Comparison of ENCODE assay signal across 1 cellular context in the genomic region with DNA sequence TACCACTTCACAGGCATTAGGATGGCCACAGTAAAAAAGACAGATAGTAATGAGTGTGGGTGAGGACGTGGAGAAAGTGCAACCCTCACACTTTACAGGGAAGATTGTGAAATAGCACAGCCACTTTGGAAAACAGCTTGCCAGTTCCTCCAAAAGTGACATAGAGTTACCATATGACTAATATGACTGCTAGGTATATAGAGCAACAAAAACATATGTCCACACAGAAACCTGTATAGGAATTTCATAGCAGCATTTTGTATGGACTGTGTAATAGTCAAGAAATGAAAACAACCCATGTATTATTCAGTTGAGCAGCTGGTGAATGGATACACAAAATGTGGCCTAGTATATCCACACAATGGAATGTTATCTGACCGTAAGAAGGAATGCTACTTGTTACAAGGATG.
TF ChIP-seq lines count a peak whose summit lies in the region.

No MANE protein-coding gene starts in this region.

TF ChIP-seq in K562, 482 proteins besides CTCF, POLR2A, EP300 and RAD21 (continued from another document):
- TF ChIP-seq, protein P1, sequence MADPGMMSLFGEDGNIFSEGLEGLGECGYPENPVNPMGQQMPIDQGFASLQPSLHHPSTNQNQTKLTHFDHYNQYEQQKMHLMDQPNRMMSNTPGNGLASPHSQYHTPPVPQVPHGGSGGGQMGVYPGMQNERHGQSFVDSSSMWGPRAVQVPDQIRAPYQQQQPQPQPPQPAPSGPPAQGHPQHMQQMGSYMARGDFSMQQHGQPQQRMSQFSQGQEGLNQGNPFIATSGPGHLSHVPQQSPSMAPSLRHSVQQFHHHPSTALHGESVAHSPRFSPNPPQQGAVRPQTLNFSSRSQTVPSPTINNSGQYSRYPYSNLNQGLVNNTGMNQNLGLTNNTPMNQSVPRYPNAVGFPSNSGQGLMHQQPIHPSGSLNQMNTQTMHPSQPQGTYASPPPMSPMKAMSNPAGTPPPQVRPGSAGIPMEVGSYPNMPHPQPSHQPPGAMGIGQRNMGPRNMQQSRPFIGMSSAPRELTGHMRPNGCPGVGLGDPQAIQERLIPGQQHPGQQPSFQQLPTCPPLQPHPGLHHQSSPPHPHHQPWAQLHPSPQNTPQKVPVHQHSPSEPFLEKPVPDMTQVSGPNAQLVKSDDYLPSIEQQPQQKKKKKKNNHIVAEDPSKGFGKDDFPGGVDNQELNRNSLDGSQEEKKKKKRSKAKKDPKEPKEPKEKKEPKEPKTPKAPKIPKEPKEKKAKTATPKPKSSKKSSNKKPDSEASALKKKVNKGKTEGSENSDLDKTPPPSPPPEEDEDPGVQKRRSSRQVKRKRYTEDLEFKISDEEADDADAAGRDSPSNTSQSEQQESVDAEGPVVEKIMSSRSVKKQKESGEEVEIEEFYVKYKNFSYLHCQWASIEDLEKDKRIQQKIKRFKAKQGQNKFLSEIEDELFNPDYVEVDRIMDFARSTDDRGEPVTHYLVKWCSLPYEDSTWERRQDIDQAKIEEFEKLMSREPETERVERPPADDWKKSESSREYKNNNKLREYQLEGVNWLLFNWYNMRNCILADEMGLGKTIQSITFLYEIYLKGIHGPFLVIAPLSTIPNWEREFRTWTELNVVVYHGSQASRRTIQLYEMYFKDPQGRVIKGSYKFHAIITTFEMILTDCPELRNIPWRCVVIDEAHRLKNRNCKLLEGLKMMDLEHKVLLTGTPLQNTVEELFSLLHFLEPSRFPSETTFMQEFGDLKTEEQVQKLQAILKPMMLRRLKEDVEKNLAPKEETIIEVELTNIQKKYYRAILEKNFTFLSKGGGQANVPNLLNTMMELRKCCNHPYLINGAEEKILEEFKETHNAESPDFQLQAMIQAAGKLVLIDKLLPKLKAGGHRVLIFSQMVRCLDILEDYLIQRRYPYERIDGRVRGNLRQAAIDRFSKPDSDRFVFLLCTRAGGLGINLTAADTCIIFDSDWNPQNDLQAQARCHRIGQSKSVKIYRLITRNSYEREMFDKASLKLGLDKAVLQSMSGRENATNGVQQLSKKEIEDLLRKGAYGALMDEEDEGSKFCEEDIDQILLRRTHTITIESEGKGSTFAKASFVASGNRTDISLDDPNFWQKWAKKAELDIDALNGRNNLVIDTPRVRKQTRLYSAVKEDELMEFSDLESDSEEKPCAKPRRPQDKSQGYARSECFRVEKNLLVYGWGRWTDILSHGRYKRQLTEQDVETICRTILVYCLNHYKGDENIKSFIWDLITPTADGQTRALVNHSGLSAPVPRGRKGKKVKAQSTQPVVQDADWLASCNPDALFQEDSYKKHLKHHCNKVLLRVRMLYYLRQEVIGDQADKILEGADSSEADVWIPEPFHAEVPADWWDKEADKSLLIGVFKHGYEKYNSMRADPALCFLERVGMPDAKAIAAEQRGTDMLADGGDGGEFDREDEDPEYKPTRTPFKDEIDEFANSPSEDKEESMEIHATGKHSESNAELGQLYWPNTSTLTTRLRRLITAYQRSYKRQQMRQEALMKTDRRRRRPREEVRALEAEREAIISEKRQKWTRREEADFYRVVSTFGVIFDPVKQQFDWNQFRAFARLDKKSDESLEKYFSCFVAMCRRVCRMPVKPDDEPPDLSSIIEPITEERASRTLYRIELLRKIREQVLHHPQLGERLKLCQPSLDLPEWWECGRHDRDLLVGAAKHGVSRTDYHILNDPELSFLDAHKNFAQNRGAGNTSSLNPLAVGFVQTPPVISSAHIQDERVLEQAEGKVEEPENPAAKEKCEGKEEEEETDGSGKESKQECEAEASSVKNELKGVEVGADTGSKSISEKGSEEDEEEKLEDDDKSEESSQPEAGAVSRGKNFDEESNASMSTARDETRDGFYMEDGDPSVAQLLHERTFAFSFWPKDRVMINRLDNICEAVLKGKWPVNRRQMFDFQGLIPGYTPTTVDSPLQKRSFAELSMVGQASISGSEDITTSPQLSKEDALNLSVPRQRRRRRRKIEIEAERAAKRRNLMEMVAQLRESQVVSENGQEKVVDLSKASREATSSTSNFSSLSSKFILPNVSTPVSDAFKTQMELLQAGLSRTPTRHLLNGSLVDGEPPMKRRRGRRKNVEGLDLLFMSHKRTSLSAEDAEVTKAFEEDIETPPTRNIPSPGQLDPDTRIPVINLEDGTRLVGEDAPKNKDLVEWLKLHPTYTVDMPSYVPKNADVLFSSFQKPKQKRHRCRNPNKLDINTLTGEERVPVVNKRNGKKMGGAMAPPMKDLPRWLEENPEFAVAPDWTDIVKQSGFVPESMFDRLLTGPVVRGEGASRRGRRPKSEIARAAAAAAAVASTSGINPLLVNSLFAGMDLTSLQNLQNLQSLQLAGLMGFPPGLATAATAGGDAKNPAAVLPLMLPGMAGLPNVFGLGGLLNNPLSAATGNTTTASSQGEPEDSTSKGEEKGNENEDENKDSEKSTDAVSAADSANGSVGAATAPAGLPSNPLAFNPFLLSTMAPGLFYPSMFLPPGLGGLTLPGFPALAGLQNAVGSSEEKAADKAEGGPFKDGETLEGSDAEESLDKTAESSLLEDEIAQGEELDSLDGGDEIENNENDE (IDR thresholded peaks at IDR 0.05; ENCODE audit: low read depth, low read length), result no peak
